Comparison of ENCODE assay signal across 15 cellular contexts in the genomic region with DNA sequence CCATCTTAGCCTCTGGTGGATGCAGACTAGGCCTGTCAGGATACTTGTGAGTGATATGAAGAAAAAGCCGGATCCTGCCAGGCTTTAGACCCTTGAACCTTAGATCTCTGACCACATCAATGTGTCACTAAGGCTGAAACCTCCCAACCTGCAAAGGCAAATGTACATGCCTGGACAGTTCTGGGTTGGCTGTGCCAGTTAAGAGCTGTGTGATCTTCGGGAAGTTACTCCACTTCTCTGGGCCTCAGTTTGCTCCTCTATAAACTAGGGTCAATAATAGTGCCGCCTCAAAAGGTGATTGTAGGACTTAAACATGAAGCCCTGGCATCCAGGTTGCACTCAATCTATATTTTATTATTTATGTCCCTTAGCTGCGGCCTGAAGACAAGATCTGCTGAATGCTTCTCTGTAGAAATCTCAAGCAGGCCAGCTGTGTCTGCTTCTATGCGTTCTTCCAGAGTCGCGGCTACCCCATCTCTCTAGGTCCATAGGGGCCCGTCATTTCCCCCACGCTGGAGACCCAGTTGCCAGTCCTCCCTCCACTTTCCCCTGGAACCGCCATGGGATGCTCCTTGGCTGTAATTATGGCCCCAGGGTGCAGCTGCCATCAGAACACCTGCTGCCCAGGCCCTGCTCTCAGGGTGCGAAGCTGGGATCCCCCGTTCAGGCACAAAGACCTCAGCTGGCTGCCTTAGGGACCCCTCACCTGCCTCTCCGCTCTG. TPM values are rescaled to one million over a fixed set of nuclear protein-coding genes. Genes with fewer than 3 reads are reported as not detected.
DNase-seq lines count a peak whose midpoint lies in the region; ATAC-seq and TF ChIP-seq lines count a peak whose summit lies in the region.
"Had no signal": no experiment of that assay in that cellular context is flagged by ENCODE, and none has a peak within 500 bp of the region (broad histone marks: within the 10 kb centered on the region; RNA-seq: fewer than 3 reads in every experiment).

No MANE protein-coding gene starts in this region.

- H3K27me3 Mint-ChIP-seq in activated naive CD4-positive, alpha-beta T cell treated with anti-CD3 and anti-CD28 coated beads for 36 hours (ENCODE audit: low read depth) = no peaks in the 10 kb centered on the region
- peaks cover 51% of the 10 kb centered on the region for H3K27me3 Mint-ChIP-seq in nephron (ENCODE audit: low read depth)
- peaks cover 9% of the 10 kb centered on the region for H3K27me3 Mint-ChIP-seq in activated CD8-positive, alpha-beta memory T cell treated with anti-CD3 and anti-CD28 coated beads, Interleukin-2, amount 10 ng/mL, durations not matched to agents 7 days and 5 days

- no peak for DNase-seq in activated naive CD4-positive, alpha-beta T cell treated with anti-CD3 and anti-CD28 coated beads for 36 hours
- DNase-seq in activated naive CD4-positive, alpha-beta T cell (lab: John Stamatoyannopoulos, UW) = no peak
- peak; percentile 25 for DNase-seq in LHCN-M2 (ENCODE audit: low read depth)
- no peak for DNase-seq in DMS114 treated with DMSO at 0.1 percent for 48 hours (lab: John Stamatoyannopoulos, UW; ENCODE audit: unreplicated experiment)
- DNase-seq in activated CD8-positive, alpha-beta memory T cell treated with anti-CD3 and anti-CD28 coated beads, Interleukin-2, amount 10 ng/mL, durations not matched to agents 7 days and 5 days = no peak
- DNase-seq in KBM-7 = no peak
- DNase-seq: AML-193; CD4-positive, alpha-beta memory T cell; KG1; MM.1S; NCI-H2081 treated with DMSO at 0.1 percent for 48 hours; NCI-H446 had no signal

- H3K4me3 Mint-ChIP-seq in activated naive CD4-positive, alpha-beta T cell treated with anti-CD3 and anti-CD28 coated beads for 36 hours = no peak overlapping the region
- H3K4me3 Mint-ChIP-seq in nephron = no peak overlapping the region
- H3K4me3 Mint-ChIP-seq in activated CD8-positive, alpha-beta memory T cell treated with anti-CD3 and anti-CD28 coated beads, Interleukin-2, amount 10 ng/mL, durations not matched to agents 7 days and 5 days = no peak overlapping the region
- H3K4me3 Mint-ChIP-seq: CD4-positive, alpha-beta memory T cell had no signal

- TF ChIP-seq CTCF in nephron (IDR thresholded peaks at IDR 0.05; ENCODE audit: unreplicated experiment in 3 of 3) = no peak

- CTCF ChIA-PET in activated naive CD4-positive, alpha-beta T cell treated with anti-CD3 and anti-CD28 coated beads for 36 hours (lab: Charles Lee) = interaction anchor here (1.3 to 1.4 kb wide), 2 partner anchors 109 to 612 kb away, joined by 3 to 5 read pairs; no protein-coding TSS in a partner anchor
- CTCF ChIA-PET in activated CD8-positive, alpha-beta memory T cell treated with anti-CD3 and anti-CD28 coated beads, Interleukin-2, amount 10 ng/mL, durations not matched to agents 7 days and 5 days (lab: Charles Lee) = interaction anchor here (1.0 to 1.6 kb wide), 3 partner anchors 109 to 699 kb away, joined by 3 to 4 read pairs (median 4); no protein-coding TSS in a partner anchor

- no peak for ATAC-seq in activated CD8-positive, alpha-beta memory T cell treated with anti-CD3 and anti-CD28 coated beads, Interleukin-2, amount 10 ng/mL, durations not matched to agents 7 days and 5 days
- ATAC-seq: Panc1, Right ventricle myocardium inferior had no signal

- H3K4me1 Mint-ChIP-seq in activated naive CD4-positive, alpha-beta T cell treated with anti-CD3 and anti-CD28 coated beads for 36 hours (ENCODE audit: low read depth) = peaks cover 18% of the 10 kb centered on the region
- peaks cover 15% of the 10 kb centered on the region for H3K4me1 Mint-ChIP-seq in nephron
- peaks cover 4% of the 10 kb centered on the region for H3K4me1 Mint-ChIP-seq in activated CD8-positive, alpha-beta memory T cell treated with anti-CD3 and anti-CD28 coated beads, Interleukin-2, amount 10 ng/mL, durations not matched to agents 7 days and 5 days

- H3K36me3 Mint-ChIP-seq in activated naive CD4-positive, alpha-beta T cell treated with anti-CD3 and anti-CD28 coated beads for 36 hours (ENCODE audit: low read depth) = no peaks in the 10 kb centered on the region
- no peaks in the 10 kb centered on the region for H3K36me3 Mint-ChIP-seq in nephron (ENCODE audit: low read depth)
- no peaks in the 10 kb centered on the region for H3K36me3 Mint-ChIP-seq in activated CD8-positive, alpha-beta memory T cell treated with anti-CD3 and anti-CD28 coated beads, Interleukin-2, amount 10 ng/mL, durations not matched to agents 7 days and 5 days
- H3K36me3 Mint-ChIP-seq: CD4-positive, alpha-beta memory T cell had no signal

- in situ Hi-C loops in KBM-7 (cut with MboI; ENCODE audit: low pct_unique_long_range_greater_than_20kb, low sequenced_read_pairs) = loop anchor here (25.0 kb wide), 3 partner anchors 102 to 977 kb away; partner anchors contain the start of gene CCDC182

- intact Hi-C loops in activated naive CD4-positive, alpha-beta T cell treated with anti-CD3 and anti-CD28 coated beads for 36 hours (cut with micrococcal nuclease) = no loop called here

- H3K27ac Mint-ChIP-seq in activated naive CD4-positive, alpha-beta T cell treated with anti-CD3 and anti-CD28 coated beads for 36 hours = peak overlapping the region; percentile 30
- H3K27ac Mint-ChIP-seq in nephron = peak overlapping the region; percentile 20 to 30 (median 29)
- no peak overlapping the region for H3K27ac Mint-ChIP-seq in activated CD8-positive, alpha-beta memory T cell treated with anti-CD3 and anti-CD28 coated beads, Interleukin-2, amount 10 ng/mL, durations not matched to agents 7 days and 5 days

- peaks cover 2% of the 10 kb centered on the region for H3K9me3 Mint-ChIP-seq in activated naive CD4-positive, alpha-beta T cell treated with anti-CD3 and anti-CD28 coated beads for 36 hours
- peaks cover 2% of the 10 kb centered on the region for H3K9me3 Mint-ChIP-seq in nephron
- no peaks in the 10 kb centered on the region for H3K9me3 Mint-ChIP-seq in activated CD8-positive, alpha-beta memory T cell treated with anti-CD3 and anti-CD28 coated beads, Interleukin-2, amount 10 ng/mL, durations not matched to agents 7 days and 5 days (ENCODE audit: low read depth)
- H3K9me3 Mint-ChIP-seq: CD4-positive, alpha-beta memory T cell had no signal

RNA-seq across cellular contexts. Expression of gene AKAP1, which starts 50.1 kb away (rescaled TPM):
- 10 to 100 TPM; 17.6 to 23.1 TPM for total RNA-seq in activated naive CD4-positive, alpha-beta T cell treated with anti-CD3 and anti-CD28 coated beads for 36 hours
- total RNA-seq in LHCN-M2 (2014; rRNA removed) = 16.6 and 18.7 TPM in 2 replicates
- polyA plus RNA-seq in LHCN-M2 (2012) = 5.9 TPM
- 10 to 100 TPM; 28.0 to 38.3 TPM for total RNA-seq in activated CD8-positive, alpha-beta memory T cell treated with anti-CD3 and anti-CD28 coated beads, Interleukin-2, amount 10 ng/mL, durations not matched to agents 7 days and 5 days
